24 cellular contexts compared by ENCODE assay signal in genomic region chr6:157206359-157206815, GRCh38.
"Had no signal": no experiment of that assay in that cellular context is flagged by ENCODE, and none has a peak within 500 bp of the region (broad histone marks: within the 10 kb centered on the region; RNA-seq: fewer than 3 reads in every experiment).

No MANE protein-coding gene starts in this region.

- H3K4me1 Mint-ChIP-seq: activated naive CD8-positive, alpha-beta T cell treated with anti-CD3 and anti-CD28 coated beads, Interleukin-2, amount 10 ng/mL, durations not matched to agents 7 days and 5 days; T-cell had no signal

- H3K27ac ChIP-seq: adrenal gland, KMS-11, WERI-Rb-1 had no signal

- H3K9me3 ChIP-seq: adrenal gland, MG63 had no signal

- H3K9me3 Mint-ChIP-seq: activated naive CD8-positive, alpha-beta T cell treated with anti-CD3 and anti-CD28 coated beads, Interleukin-2, amount 10 ng/mL, durations not matched to agents 7 days and 5 days; activated T-cell treated with anti-CD3 and anti-CD28 coated beads, Interleukin-2, amount 50 U/mL, for 24 hours; activated T-helper 1 cell treated with anti-CD3 and anti-CD28 coated beads, Interleukin-12 subunit alpha, Interleukin-12 subunit beta, Interleukin-2, Interleukin-4 antibody, amounts not matched to agents 30 ng/mL and 10 ng/mL and 1 ng/mL, durations not matched to agents 14 hours and 24 hours and 36 hours; T-cell had no signal

- H3K27me3 ChIP-seq: adrenal gland, MG63 had no signal

- H3K4me3 ChIP-seq: adrenal gland, MG63 had no signal

- H3K9ac ChIP-seq: KMS-11 had no signal

- H3K4me3 Mint-ChIP-seq: activated CD8-positive, alpha-beta memory T cell treated with anti-CD3 and anti-CD28 coated beads, Interleukin-2, amount 10 ng/mL, durations not matched to agents 7 days and 5 days; activated naive CD8-positive, alpha-beta T cell treated with anti-CD3 and anti-CD28 coated beads, Interleukin-2, amount 10 ng/mL, durations not matched to agents 7 days and 5 days; activated T-cell treated with anti-CD3 and anti-CD28 coated beads, Interleukin-2, amount 50 U/mL, for 24 hours; activated T-helper 1 cell treated with anti-CD3 and anti-CD28 coated beads, Interleukin-12 subunit alpha, Interleukin-12 subunit beta, Interleukin-2, Interleukin-4 antibody, amounts not matched to agents 30 ng/mL and 10 ng/mL and 1 ng/mL, durations not matched to agents 14 hours and 24 hours and 36 hours; T-cell had no signal

- H3K27ac Mint-ChIP-seq: activated CD8-positive, alpha-beta memory T cell treated with anti-CD3 and anti-CD28 coated beads, Interleukin-2, amount 10 ng/mL, durations not matched to agents 7 days and 5 days; activated naive CD8-positive, alpha-beta T cell treated with anti-CD3 and anti-CD28 coated beads, Interleukin-2, amount 10 ng/mL, durations not matched to agents 7 days and 5 days; activated T-cell treated with anti-CD3 and anti-CD28 coated beads, Interleukin-2, amount 50 U/mL, for 24 hours; activated T-helper 1 cell treated with anti-CD3 and anti-CD28 coated beads, Interleukin-12 subunit alpha, Interleukin-12 subunit beta, Interleukin-2, Interleukin-4 antibody, amounts not matched to agents 30 ng/mL and 10 ng/mL and 1 ng/mL, durations not matched to agents 14 hours and 24 hours and 36 hours had no signal

- H3K4me2 ChIP-seq: KMS-11 had no signal

- H3K27me3 Mint-ChIP-seq: activated CD8-positive, alpha-beta memory T cell treated with anti-CD3 and anti-CD28 coated beads, Interleukin-2, amount 10 ng/mL, durations not matched to agents 7 days and 5 days; activated naive CD8-positive, alpha-beta T cell treated with anti-CD3 and anti-CD28 coated beads, Interleukin-2, amount 10 ng/mL, durations not matched to agents 7 days and 5 days; activated T-cell treated with anti-CD3 and anti-CD28 coated beads, Interleukin-2, amount 50 U/mL, for 24 hours; T-cell had no signal

- ATAC-seq: activated CD8-positive, alpha-beta memory T cell treated with anti-CD3 and anti-CD28 coated beads, Interleukin-2, amount 10 ng/mL, durations not matched to agents 7 days and 5 days; T-cell had no signal

- DNase-seq: activated CD4-positive, alpha-beta T cell treated with anti-CD3 and anti-CD28 coated beads for 48 hours; activated CD4-positive, alpha-beta T cell treated with anti-CD3 and anti-CD28 coated beads, Interleukin-2, amount 50 U/mL, for 4 hours; activated CD4-positive, CD25-positive, alpha-beta regulatory T cell treated with anti-CD3 and anti-CD28 coated beads, Interleukin-2, amount 50 U/mL, for 72 hours; activated CD8-positive, alpha-beta memory T cell treated with anti-CD3 and anti-CD28 coated beads, Interleukin-2, amount 10 ng/mL, durations not matched to agents 7 days and 5 days; activated gamma-delta T cell; activated naive CD4-positive, alpha-beta T cell treated with anti-CD3 and anti-CD28 coated beads, Interleukin-2, amount 50 U/mL, for 16 hours; activated naive CD8-positive, alpha-beta T cell treated with anti-CD3 and anti-CD28 coated beads, Interleukin-2, amount 10 ng/mL, durations not matched to agents 7 days and 5 days; activated T-cell treated with anti-CD3 and anti-CD28 coated beads, Interleukin-2, amount 50 U/mL, for 24 hours; adrenal gland; anterior cingulate cortex; cerebellar nuclear complex; MG63; MV-4-11; NCI-H1092 treated with DMSO at 0.1 percent for 48 hours; NCI-H1417 treated with DMSO at 0.1 percent for 48 hours; NCI-H1694 treated with DMSO at 0.1 percent for 48 hours; NCI-H2029 treated with DMSO at 0.1 percent for 48 hours; NCI-H446; NCI-H524; SIG-M5; T-cell; WERI-Rb-1 had no signal
